In the genomic region with DNA sequence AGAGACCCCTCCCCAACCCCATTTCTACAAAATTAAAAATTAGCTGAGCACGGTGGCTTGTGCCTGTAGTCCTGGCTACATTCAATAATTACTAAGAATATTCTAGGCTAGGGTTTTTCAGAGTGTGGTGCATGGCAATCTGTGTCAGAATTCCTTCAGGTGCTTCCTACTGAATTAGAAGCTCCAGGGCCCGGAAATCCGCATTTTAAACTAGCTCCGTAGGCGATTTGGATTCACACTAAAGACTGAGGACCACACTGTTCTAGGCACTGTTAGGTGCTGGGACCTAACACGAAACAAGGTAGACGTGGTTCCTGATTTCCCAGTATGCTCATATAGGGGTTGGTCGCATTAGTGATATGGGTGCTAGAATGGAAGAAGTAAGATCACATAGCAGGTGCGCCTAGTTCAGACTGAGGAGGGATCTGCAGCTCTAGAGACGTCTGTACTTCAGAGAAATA, we compare ENCODE assay signal across 1 cellular context.
TF ChIP-seq lines count a peak whose summit lies in the region.

No MANE protein-coding gene starts in this region.

TF ChIP-seq in H1, 55 proteins besides CTCF, POLR2A, EP300 and RAD21:
- TF ChIP-seq SAP30 (IDR thresholded peaks at IDR 0.05; ENCODE audit: insufficient read depth, insufficient replicate concordance, low read length) (peak; percentile 54), HDAC6 (IDR thresholded peaks at IDR 0.05; ENCODE audit: low read depth, low read length) (no peak)
TF ChIP-seq in H1: peak in this region for 1.
